Comparison of ENCODE assay signal across 12 cellular contexts in genomic region chr9:684055-684949, GRCh38.
DNase-seq lines count a peak whose midpoint lies in the region; ATAC-seq, FAIRE-seq and TF ChIP-seq lines count a peak whose summit lies in the region.
"Had no signal": no experiment of that assay in that cellular context is flagged by ENCODE, and none has a peak within 500 bp of the region (broad histone marks: within the 10 kb centered on the region; RNA-seq: fewer than 3 reads in every experiment).

No MANE protein-coding gene starts in this region.

- FAIRE-seq in endothelial cell of umbilical vein (lab: Jason Lieb, UNC), result peak; percentile 66

- no peaks in the 10 kb centered on the region for H3K36me3 ChIP-seq in endothelial cell of umbilical vein (ENCODE audit: control insufficient read depth in 2 of 2, extremely low read depth in 1 of 2, insufficient read depth in 2 of 2, low read length in 2 of 2)

- POLR2A ChIA-PET in endothelial cell of umbilical vein (lab: Charles Lee), result interaction anchor here (0.7 to 3.9 kb wide), 5 partner anchors 9 to 181 kb away, joined by 3 to 40 read pairs (median 5); no protein-coding TSS in a partner anchor

- H3K79me2 ChIP-seq in endothelial cell of umbilical vein (ENCODE audit: control insufficient read depth, insufficient read depth, low read length), result peaks cover 12% of the 10 kb centered on the region

- peak overlapping the region; percentile 19 to 70 (median 27) for H3K4me3 ChIP-seq in endothelial cell of umbilical vein (replicated peaks in 1 of 3; ENCODE audit: insufficient read depth in 1 of 3, low read depth in 1 of 3, low read length in 3 of 3)

- no peaks in the 10 kb centered on the region for H3K9me3 ChIP-seq in endothelial cell of umbilical vein (replicated peaks; ENCODE audit: control insufficient read depth, insufficient read depth, low read length)

- TF ChIP-seq CTCF in endothelial cell of umbilical vein (IDR thresholded peaks at IDR 0.05; ENCODE audit: extremely low read depth in 1 of 2, insufficient read depth in 1 of 2, low read depth in 1 of 2, low read length in 2 of 2) (no peak), neural crest cell (conservative IDR thresholded peaks at IDR 0.05) (no peak)

- H3K27me3 Mint-ChIP-seq in neural crest cell (ENCODE audit: low read depth), result no peaks in the 10 kb centered on the region
- H3K27me3 Mint-ChIP-seq in stimulated activated memory B cell treated with anti-CD40 and anti-IgM and Interleukin-4, amounts not matched to agents 10 μg/mL and 1 μg/mL and 100 μg/mL, for 72 hours, result peaks cover 8% of the 10 kb centered on the region

- H3K4me3 Mint-ChIP-seq in neural crest cell, result peak overlapping the region; percentile 44
- no peak overlapping the region for H3K4me3 Mint-ChIP-seq in stimulated activated memory B cell treated with anti-CD40 and anti-IgM and Interleukin-4, amounts not matched to agents 10 μg/mL and 1 μg/mL and 100 μg/mL, for 72 hours

- CTCF ChIA-PET in endothelial cell of umbilical vein (lab: Charles Lee), result interaction anchor here (0.8 to 8.6 kb wide), 9 partner anchors 11 to 81 kb away, joined by 3 to 91 read pairs (median 3); no protein-coding TSS in a partner anchor

- H3K36me3 Mint-ChIP-seq in neural crest cell (ENCODE audit: low read depth), result peaks cover 3% of the 10 kb centered on the region
- no peaks in the 10 kb centered on the region for H3K36me3 Mint-ChIP-seq in stimulated activated memory B cell treated with anti-CD40 and anti-IgM and Interleukin-4, amounts not matched to agents 10 μg/mL and 1 μg/mL and 100 μg/mL, for 72 hours

- peak overlapping the region; percentile 90 for H3K9ac ChIP-seq in endothelial cell of umbilical vein (replicated peaks; ENCODE audit: extremely low read depth, insufficient read depth, low read length)

- BruUV-seq in endothelial cell of umbilical vein (replicated peaks; lab: Mats Ljungman, UMichigan), result TSS peak; percentile 61

- H3K4me2 ChIP-seq in endothelial cell of umbilical vein (ENCODE audit: insufficient read depth, low read length), result peak overlapping the region; percentile 92

- peaks cover 51% of the 10 kb centered on the region for H3K4me1 Mint-ChIP-seq in neural crest cell
- H3K4me1 Mint-ChIP-seq in stimulated activated memory B cell treated with anti-CD40 and anti-IgM and Interleukin-4, amounts not matched to agents 10 μg/mL and 1 μg/mL and 100 μg/mL, for 72 hours, result peaks cover 9% of the 10 kb centered on the region

- H3K4me1 ChIP-seq in endothelial cell of umbilical vein (ENCODE audit: control insufficient read depth, extremely low read depth, insufficient read depth, low read length), result peaks cover 58% of the 10 kb centered on the region

- intact Hi-C loops in endothelial cell of umbilical vein (cut with micrococcal nuclease), result loop anchor here (1.0 to 2.0 kb wide), 5 partner anchors 9 to 116 kb away; no protein-coding TSS in a partner anchor

- peaks cover 2% of the 10 kb centered on the region for H3K9me3 Mint-ChIP-seq in neural crest cell
- H3K9me3 Mint-ChIP-seq in stimulated activated memory B cell treated with anti-CD40 and anti-IgM and Interleukin-4, amounts not matched to agents 10 μg/mL and 1 μg/mL and 100 μg/mL, for 72 hours, result no peaks in the 10 kb centered on the region

- H2AFZ ChIP-seq in endothelial cell of umbilical vein (ENCODE audit: low read depth, low read length), result peak overlapping the region; percentile 11

- H3K27ac ChIP-seq in endothelial cell of umbilical vein (ENCODE audit: insufficient read depth, low read depth, low read length), result peak overlapping the region; percentile 99

- H4K20me1 ChIP-seq in endothelial cell of umbilical vein (replicated peaks; ENCODE audit: control insufficient read depth, extremely low read depth, insufficient read depth, low read length), result no peaks in the 10 kb centered on the region

- H3K27me3 ChIP-seq in endothelial cell of umbilical vein (ENCODE audit: control insufficient read depth in 2 of 2, insufficient read depth in 2 of 2, low read length in 2 of 2), result no peaks in the 10 kb centered on the region

- dilution Hi-C loops in endothelial cell of umbilical vein (cut with MboI; ENCODE audit: extremely low pct_ligation_motif_present, low sequenced_read_pairs), result no loop called here

- no peaks in the 10 kb centered on the region for H3K9me1 ChIP-seq in endothelial cell of umbilical vein (replicated peaks; ENCODE audit: control insufficient read depth, extremely low read depth, insufficient read depth, low read length)

- ATAC-seq in HG02678 (IDR thresholded peaks at IDR 0.05; ENCODE audit: unreplicated experiment), result no peak
- ATAC-seq in GM21737 (IDR thresholded peaks at IDR 0.05; ENCODE audit: unreplicated experiment), result no peak
- no peak for ATAC-seq in stimulated activated memory B cell treated with anti-CD40 and anti-IgM and Interleukin-4, amounts not matched to agents 10 μg/mL and 1 μg/mL and 100 μg/mL, for 72 hours

- DNase-seq in AG08396 (ENCODE audit: low spot score) (peak; percentile 31), NCI-H82 treated with DMSO at 0.1 percent for 48 hours (lab: John Stamatoyannopoulos, UW; ENCODE audit: unreplicated experiment) (peak; percentile 93), endothelial cell of umbilical vein (ENCODE audit: low read depth, low spot score) (peak; percentile 81), neural crest cell (ENCODE audit: low read depth, low spot score) (no peak), NCI-H2171 treated with DMSO at 0.1 percent for 48 hours (lab: John Stamatoyannopoulos, UW) (no peak)
- DNase-seq: activated CD4-positive, CD25-positive, alpha-beta regulatory T cell; Calu3; MM.1S; stimulated activated CD4-positive, alpha-beta T cell treated with anti-CD3 and anti-CD28 coated beads, Interleukin-4, amount 100 ng/mL, for 4 hours had no signal

- TF ChIP-seq POLR2A in endothelial cell of umbilical vein (IDR thresholded peaks at IDR 0.05; ENCODE audit: low read depth, low read length), result no peak

- peak overlapping the region; percentile 24 for H3K27ac Mint-ChIP-seq in neural crest cell (ENCODE audit: unreplicated experiment)
- no peak overlapping the region for H3K27ac Mint-ChIP-seq in stimulated activated memory B cell treated with anti-CD40 and anti-IgM and Interleukin-4, amounts not matched to agents 10 μg/mL and 1 μg/mL and 100 μg/mL, for 72 hours

TF ChIP-seq in endothelial cell of umbilical vein, 7 proteins besides CTCF, POLR2A, EP300 and RAD21:
- TF ChIP-seq POLR2AphosphoS5 (IDR thresholded peaks at IDR 0.05; ENCODE audit: insufficient read depth, low read depth, low read length) (peak; percentile 9), GATA2 (IDR thresholded peaks at IDR 0.05; ENCODE audit: insufficient read depth, insufficient read length, low read depth, low read length) (no peak)

Comparison
In these comparisons a context has a peak if more than half of its experiments do, and no peak if none do; other contexts are left out.
1. DNase-seq: peak in AG08396 (single experiment), NCI-H82 treated with DMSO at 0.1 percent for 48 hours (single experiment) and endothelial cell of umbilical vein (single experiment); none in neural crest cell (single experiment) and NCI-H2171 treated with DMSO at 0.1 percent for 48 hours (single experiment).